Comparison of ENCODE assay signal across 22 cellular contexts in the genomic region with DNA sequence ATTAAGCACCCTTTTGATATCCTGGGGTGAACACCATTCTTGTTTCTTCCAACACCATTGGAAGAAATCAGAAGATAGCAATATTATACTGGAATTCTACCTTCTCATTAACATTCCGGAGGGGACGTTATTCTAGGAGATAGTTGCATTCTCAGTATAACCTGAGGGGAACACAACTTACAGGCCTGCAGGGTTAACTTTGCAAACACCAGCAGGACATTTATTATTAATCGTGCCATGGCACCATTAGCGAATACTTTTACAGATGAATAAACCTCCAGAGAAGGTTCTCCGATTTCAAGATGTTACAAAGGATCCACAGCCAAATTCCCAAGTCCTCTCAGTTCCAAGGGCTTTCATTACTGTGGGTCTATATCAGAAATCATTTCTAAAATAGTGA.
"Had no signal": no experiment of that assay in that cellular context is flagged by ENCODE, and none has a peak within 500 bp of the region (broad histone marks: within the 10 kb centered on the region; RNA-seq: fewer than 3 reads in every experiment).

No MANE protein-coding gene starts in this region.

- H3K9me3 Mint-ChIP-seq: dendritic cell treated with granulocyte-macrophage colony-stimulating factor and Interleukin-4, amounts not matched to agents 40 ng/mL and 50 ng/mL, for 4 days; effector memory CD8-positive, alpha-beta T cell; endodermal cell had no signal

- H3K4me3 Mint-ChIP-seq: dendritic cell treated with granulocyte-macrophage colony-stimulating factor and Interleukin-4, amounts not matched to agents 40 ng/mL and 50 ng/mL, for 4 days; effector memory CD8-positive, alpha-beta T cell; endodermal cell had no signal

- H3K27me3 Mint-ChIP-seq: dendritic cell treated with granulocyte-macrophage colony-stimulating factor and Interleukin-4, amounts not matched to agents 40 ng/mL and 50 ng/mL, for 4 days had no signal

- H3K4me1 Mint-ChIP-seq: endodermal cell had no signal

- DNase-seq: colonic mucosa; cortex of kidney; dermis blood vessel endothelial cell; dorsolateral prefrontal cortex; effector CD4-positive, alpha-beta T cell; effector CD8-positive, alpha-beta T cell; effector memory CD4-positive, alpha-beta T cell; effector memory CD8-positive, alpha-beta T cell; endodermal cell; erythroblast; esophagus squamous epithelium; foreskin fibroblast; foreskin keratinocyte; foreskin melanocyte; gastrocnemius medialis; glutamatergic neuron; head of caudate nucleus; heart left ventricle; heart right ventricle had no signal

- H3K27ac Mint-ChIP-seq: dendritic cell treated with granulocyte-macrophage colony-stimulating factor and Interleukin-4, amounts not matched to agents 40 ng/mL and 50 ng/mL, for 4 days; effector memory CD8-positive, alpha-beta T cell; endodermal cell had no signal

- ATAC-seq: effector memory CD8-positive, alpha-beta T cell; esophagus mucosa; foreskin keratinocyte; gastrocnemius medialis; gastroesophageal sphincter; heart left ventricle; heart right ventricle had no signal
